Comparison of ENCODE assay signal across 8 cellular contexts in the genomic region with DNA sequence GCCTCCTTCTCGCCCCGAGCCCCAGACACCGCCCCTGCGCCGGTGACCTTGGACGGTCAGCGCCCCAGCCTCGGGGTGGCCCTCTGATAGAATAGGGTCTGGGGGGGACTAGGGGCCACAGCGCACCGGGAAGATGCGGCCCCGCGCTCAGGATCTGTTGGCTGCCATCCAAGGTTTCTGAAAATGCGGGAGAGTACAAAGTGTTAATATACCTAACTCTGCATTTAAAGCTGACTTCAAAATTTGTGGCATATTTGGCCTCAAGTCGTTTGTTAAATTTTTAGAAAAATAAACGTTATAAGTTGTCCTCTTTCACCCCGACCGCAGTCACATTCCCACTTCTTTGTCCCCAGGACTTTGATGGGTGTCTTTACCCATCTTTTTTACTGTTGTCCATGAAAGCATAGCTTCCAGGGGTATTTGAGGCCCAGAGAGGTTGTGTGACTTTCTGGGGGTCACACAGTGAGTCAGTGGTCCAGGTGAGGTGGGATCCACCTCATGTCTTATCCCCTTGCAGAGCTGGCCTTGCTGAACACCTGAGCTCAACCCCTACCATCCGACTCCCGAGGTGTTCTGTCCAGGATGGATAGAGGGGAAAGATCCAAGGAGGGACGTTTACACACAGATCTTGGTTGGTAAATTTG. TPM values are rescaled to one million over a fixed set of nuclear protein-coding genes. Genes with fewer than 3 reads are reported as not detected.
A peak's percentile ranks its signal among the peaks of the same experiment; 100 is the strongest.
DNase-seq lines count a peak whose midpoint lies in the region; ATAC-seq and TF ChIP-seq lines count a peak whose summit lies in the region.

No MANE protein-coding gene starts in this region.

- H2BK120ac ChIP-seq in neuronal stem cell (ENCODE audit: low read depth, low read length), result no peak overlapping the region

- H2BK5ac ChIP-seq in neuronal stem cell (ENCODE audit: low read length), result no peak overlapping the region

- H3K9me3 Mint-ChIP-seq in CD4-positive, alpha-beta T cell, result no peaks in the 10 kb centered on the region

- H3K36me3 ChIP-seq in MM.1S (replicated peaks; ENCODE audit: insufficient read depth, low read length), result no peaks in the 10 kb centered on the region
- no peaks in the 10 kb centered on the region for H3K36me3 ChIP-seq in neuronal stem cell (replicated peaks in 1 of 2; ENCODE audit: control insufficient read depth in 2 of 2, insufficient read depth in 2 of 2, low read length in 2 of 2)

- H3K18ac ChIP-seq in neuronal stem cell (ENCODE audit: low read length), result peak overlapping the region; percentile 94

- H3K79me2 ChIP-seq in MM.1S (ENCODE audit: low read length), result peaks cover 11% of the 10 kb centered on the region

- H3K79me1 ChIP-seq in neuronal stem cell (ENCODE audit: low read depth, low read length), result no peaks in the 10 kb centered on the region

- H2BK12ac ChIP-seq in neuronal stem cell (ENCODE audit: low read length), result no peak overlapping the region

- intact Hi-C loops in CD4-positive, alpha-beta T cell (cut with DNase I, micrococcal nuclease), result loop anchor here (2.0 to 5.0 kb wide), 3 partner anchors 21 to 67 kb away; partner anchors contain the start of genes COPS3 (in 1 of the 2) and FLCN (in 1 of the 2)

- no CpG with 5 or more reads among the region's 21 CpGs for WGBS in neuronal stem cell (ENCODE audit: extremely low coverage in 2 of 2, insufficient read length in 2 of 2, insufficient replicate concordance in 1 of 2), 2 donors

- H3K9me2 ChIP-seq in MM.1S (replicated peaks; ENCODE audit: insufficient read depth, low read length), result no peaks in the 10 kb centered on the region

- H3K4me1 ChIP-seq in MM.1S (ENCODE audit: low read length), result peaks cover 29% of the 10 kb centered on the region
- peaks cover 5 to 12% of the 10 kb centered on the region in 2 donors for H3K4me1 ChIP-seq in neuronal stem cell (ENCODE audit: control insufficient read depth in 2 of 2, insufficient read depth in 1 of 2, low read depth in 1 of 2, low read length in 2 of 2)

- no peak overlapping the region for H4K91ac ChIP-seq in neuronal stem cell (ENCODE audit: low read depth, low read length, poor library complexity)

- no peaks in the 10 kb centered on the region for H3K27me3 Mint-ChIP-seq in CD4-positive, alpha-beta T cell

- H3K23ac ChIP-seq in neuronal stem cell (ENCODE audit: low read depth, low read length, poor library complexity), result no peak overlapping the region

- peak overlapping the region; percentile 88 for H3K4me3 Mint-ChIP-seq in CD4-positive, alpha-beta T cell

- H3K4me2 ChIP-seq in MM.1S (ENCODE audit: low read depth, low read length) (peak overlapping the region; percentile 98), neuronal stem cell (ENCODE audit: insufficient read depth, low read length, poor library complexity, severe bottlenecking) (peak overlapping the region; percentile 66)

- H3K27ac ChIP-seq in CD4-positive, alpha-beta T cell (ENCODE audit: low read depth, low read length), result no peak overlapping the region
- peak overlapping the region; percentile 84 for H3K27ac ChIP-seq in MM.1S (ENCODE audit: low read length)
- no peak overlapping the region for H3K27ac ChIP-seq in neuronal stem cell (replicated peaks; ENCODE audit: low read length)

- ATAC-seq in CD4-positive, alpha-beta T cell (ENCODE audit: poor library complexity), result no peak
- ATAC-seq in HG02759 (IDR thresholded peaks at IDR 0.05; ENCODE audit: unreplicated experiment), result no peak
- ATAC-seq in HG03521 (IDR thresholded peaks at IDR 0.05; ENCODE audit: unreplicated experiment), result no peak

- H3K36me3 Mint-ChIP-seq in CD4-positive, alpha-beta T cell (ENCODE audit: low read depth), result no peaks in the 10 kb centered on the region

- DNase-seq in CD4-positive, alpha-beta T cell, result no peak
- DNase-seq in MM.1S (no peak), ecto neural progenitor cell (ENCODE audit: low spot score) (peak; percentile 42), neuronal stem cell (ENCODE audit: low spot score) (no peak), GOT3 (lab: John Stamatoyannopoulos, UW) (no peak), T1000 (lab: John Stamatoyannopoulos, UW) (no peak)

- H3K27ac Mint-ChIP-seq in CD4-positive, alpha-beta T cell, result peak overlapping the region; percentile 86

- no peak overlapping the region for H3K14ac ChIP-seq in neuronal stem cell (ENCODE audit: low read length)

- H4K8ac ChIP-seq in neuronal stem cell (ENCODE audit: low read depth, low read length), result no peak overlapping the region

- peak overlapping the region; percentile 74 for H3K9ac ChIP-seq in MM.1S (ENCODE audit: low read length)
- no peak overlapping the region for H3K9ac ChIP-seq in neuronal stem cell (ENCODE audit: low read depth, low read length, poor library complexity)

- no peak overlapping the region for H3K4ac ChIP-seq in neuronal stem cell (ENCODE audit: low read length)

- no peaks in the 10 kb centered on the region for H3K27me3 ChIP-seq in CD4-positive, alpha-beta T cell (ENCODE audit: control insufficient read depth, insufficient read depth, low read length)
- no peaks in the 10 kb centered on the region for H3K27me3 ChIP-seq in MM.1S (replicated peaks; ENCODE audit: insufficient read depth, low read length)
- peaks cover 0 to 19% (median 2%) of the 10 kb centered on the region in 3 experiments for H3K27me3 ChIP-seq in neuronal stem cell (ENCODE audit: control insufficient read depth in 3 of 3, insufficient read depth in 3 of 3, low read depth in 1 of 3, low read length in 3 of 3)

- no peak overlapping the region for H2AK5ac ChIP-seq in neuronal stem cell (ENCODE audit: low read depth, low read length)

- CTCF ChIA-PET in CD4-positive, alpha-beta T cell (lab: Charles Lee), result no interaction called here

- H4K20me1 ChIP-seq in MM.1S (ENCODE audit: insufficient read depth, low read length), result no peaks in the 10 kb centered on the region

- H3K4me1 Mint-ChIP-seq in CD4-positive, alpha-beta T cell (ENCODE audit: low read depth), result peaks cover 36% of the 10 kb centered on the region

- H2AFZ ChIP-seq in MM.1S (ENCODE audit: low read length) (peak overlapping the region; percentile 62), neuronal stem cell (ENCODE audit: low read length) (peak overlapping the region; percentile 94)

- H3F3A ChIP-seq in MM.1S (ENCODE audit: insufficient read depth, low read length), result peaks cover 34% of the 10 kb centered on the region

- H3K4me3 ChIP-seq in MM.1S (ENCODE audit: low read length) (peak overlapping the region; percentile 72), neuronal stem cell (ENCODE audit: low read length in 2 of 2) (peak overlapping the region; percentile 78 to 90)

- POLR2A ChIA-PET in CD4-positive, alpha-beta T cell (lab: Charles Lee), result interaction anchor here (1.3 kb wide), 1 partner anchor 23 kb away, joined by 9 read pairs; the partner anchor contains the start of gene COPS3

- no peak for TF ChIP-seq CTCF in CD4-positive, alpha-beta T cell (IDR thresholded peaks at IDR 0.05)
- no peak for TF ChIP-seq CTCF in MM.1S (IDR thresholded peaks at IDR 0.05; ENCODE audit: low read length)

- H2BK15ac ChIP-seq in neuronal stem cell (ENCODE audit: low read length), result peak overlapping the region; percentile 95

- no peaks in the 10 kb centered on the region for H3K9me3 ChIP-seq in CD4-positive, alpha-beta T cell (ENCODE audit: control insufficient read depth, low read length)
- H3K9me3 ChIP-seq in MM.1S (replicated peaks; ENCODE audit: insufficient read depth, low read length) (no peaks in the 10 kb centered on the region), neuronal stem cell (replicated peaks in 1 of 2; ENCODE audit: control insufficient read depth in 2 of 2, insufficient read depth in 1 of 2, low read depth in 1 of 2, low read length in 2 of 2) (no peaks in the 10 kb centered on the region)

RNA-seq across cellular contexts. Expression of gene NT5M, which starts 0.8 kb away (rescaled TPM):
- 1 to 10 TPM; 1.8 to 2.9 TPM for total RNA-seq in CD4-positive, alpha-beta T cell
- polyA plus RNA-seq in neuronal stem cell (2013, experiment 1 of 2), result 6.8 TPM
- 7.4 TPM for polyA plus RNA-seq in neuronal stem cell (2013, experiment 2 of 2)

RNA-seq across cellular contexts. Expression of gene COPS3, which starts 22.9 kb away (rescaled TPM):
- total RNA-seq in CD4-positive, alpha-beta T cell, result 10 to 100 TPM; 73.1 to 75.0 TPM
- 106 TPM for polyA plus RNA-seq in neuronal stem cell (2013, experiment 1 of 2)
- polyA plus RNA-seq in neuronal stem cell (2013, experiment 2 of 2), result 109 TPM
